In the genomic region with DNA sequence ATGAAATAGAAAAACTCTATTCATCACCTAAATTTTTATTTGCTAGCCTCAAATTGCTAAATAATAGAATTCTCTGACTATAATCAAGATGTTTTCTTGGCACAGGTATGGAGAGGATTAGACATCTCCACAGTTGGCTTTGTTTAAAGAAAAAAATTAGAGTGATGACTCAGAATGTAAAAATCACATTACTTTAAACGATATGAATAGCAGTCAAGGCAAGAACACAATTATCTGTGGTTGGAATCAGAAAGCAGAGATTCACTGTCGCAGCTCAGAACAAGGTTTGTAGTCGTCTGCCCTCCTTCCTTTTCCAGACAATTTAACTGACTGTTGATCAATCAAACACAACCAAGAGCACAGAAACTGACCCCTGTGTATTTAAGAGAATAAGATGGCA, we compare ENCODE assay signal across 23 cellular contexts. TPM values are rescaled to one million over a fixed set of nuclear protein-coding genes. Genes with fewer than 3 reads are reported as not detected.
A peak's percentile ranks its signal among the peaks of the same experiment; 100 is the strongest.
DNase-seq lines count a peak whose midpoint lies in the region; ATAC-seq and TF ChIP-seq lines count a peak whose summit lies in the region.
"Had no signal": no experiment of that assay in that cellular context is flagged by ENCODE, and none has a peak within 500 bp of the region (broad histone marks: within the 10 kb centered on the region; RNA-seq: fewer than 3 reads in every experiment).

No MANE protein-coding gene starts in this region.

- no peak overlapping the region for H3K4me2 ChIP-seq in PC-9
- H3K4me2 ChIP-seq: BLaER1 treated with 17β-estradiol and CSF1 and Interleukin-3, amounts not matched to agents 10 nM and 100 nM; neural progenitor cell had no signal

- no TSS peak for BruUV-seq in PC-9 (replicated peaks; lab: Mats Ljungman, UMichigan)

- intact Hi-C loops in PC-9 (cut with micrococcal nuclease; ENCODE audit: unreplicated experiment) = no loop called here
- intact Hi-C loops in esophagus muscularis mucosa (cut with DNase I) = no loop called here

- ATAC-seq in omental fat pad (ENCODE audit: low FRiP score) (peak; percentile 22), GM21619 (IDR thresholded peaks at IDR 0.05; ENCODE audit: unreplicated experiment) (no peak), HG02840 (IDR thresholded peaks at IDR 0.05; ENCODE audit: low FRiP score, unreplicated experiment) (no peak)
- ATAC-seq: activated CD8-positive, alpha-beta T cell treated with anti-CD3 and anti-CD28 coated beads for 36 hours; heart right ventricle; K562; sciatic nerve had no signal

- H3K4me3 ChIP-seq in PC-9 (no peak overlapping the region), esophagus muscularis mucosa (no peak overlapping the region)
- H3K4me3 ChIP-seq: BLaER1 treated with 17β-estradiol and CSF1 and Interleukin-3, amounts not matched to agents 10 nM and 100 nM; heart right ventricle; K562; neural progenitor cell; testis had no signal

- TF ChIP-seq CTCF in PC-9 (conservative IDR thresholded peaks at IDR 0.05) (no peak), esophagus muscularis mucosa (IDR thresholded peaks at IDR 0.05) (no peak), omental fat pad (IDR thresholded peaks at IDR 0.05) (no peak)

- H3F3A ChIP-seq in PC-9 (ENCODE audit: insufficient read depth, low read depth) = no peaks in the 10 kb centered on the region

- TF ChIP-seq POLR2A in esophagus muscularis mucosa (IDR thresholded peaks at IDR 0.05; ENCODE audit: low read depth) = no peak

- DNase-seq in EH (ENCODE audit: low read depth) = peak; percentile 65
- peak; percentile 9 to 36 for DNase-seq in PC-9
- peak; percentile 19 for DNase-seq in esophagus muscularis mucosa (ENCODE audit: extremely low spot score)
- DNase-seq in omental fat pad (ENCODE audit: low spot score) = no peak
- DNase-seq in activated CD4-positive, alpha-beta T cell treated with anti-CD3 and anti-CD28 coated beads, Interleukin-2, amount 50 U/mL, for 1 hour = no peak
- no peak for DNase-seq in SW480 (ENCODE audit: low spot score)
- DNase-seq: activated CD8-positive, alpha-beta T cell treated with anti-CD3 and anti-CD28 coated beads for 36 hours; heart right ventricle; mesendoderm; NCI-H1105; stimulated activated CD4-positive, alpha-beta T cell treated with anti-CD3 and anti-CD28 coated beads, Interleukin-4, amount 100 ng/mL, for 1 hour; stimulated activated CD8-positive, alpha-beta memory T cell treated with anti-CD3 and anti-CD28 coated beads, Interleukin-4, amount 100 ng/mL, for 48 hours; T-helper 1 cell; testis had no signal

- H3K9me3 ChIP-seq in PC-9 (ENCODE audit: insufficient read depth, low read depth) = no peaks in the 10 kb centered on the region
- no peaks in the 10 kb centered on the region for H3K9me3 ChIP-seq in esophagus muscularis mucosa
- H3K9me3 ChIP-seq: BLaER1 treated with 17β-estradiol and CSF1 and Interleukin-3, amounts not matched to agents 10 nM and 100 nM; heart right ventricle; testis had no signal

- H3K4me1 ChIP-seq in PC-9 (replicated peaks; ENCODE audit: insufficient read depth) = no peaks in the 10 kb centered on the region; the same call in 1 of the 2 replicates
- peaks cover 0 to 8% (median 1%) of the 10 kb centered on the region in 4 donors for H3K4me1 ChIP-seq in esophagus muscularis mucosa
- H3K4me1 ChIP-seq: BLaER1 treated with 17β-estradiol and CSF1 and Interleukin-3, amounts not matched to agents 10 nM and 100 nM; heart right ventricle; neural progenitor cell; testis had no signal

- no peaks in the 10 kb centered on the region for H4K20me1 ChIP-seq in PC-9 (ENCODE audit: insufficient read depth)
- H4K20me1 ChIP-seq: BLaER1 treated with 17β-estradiol and CSF1 and Interleukin-3, amounts not matched to agents 10 nM and 100 nM had no signal

- WGBS in esophagus muscularis mucosa = 26% methylated on average over 3 of the region's 3 CpGs

- H3K9me2 ChIP-seq in PC-9 (ENCODE audit: insufficient read depth) = no peaks in the 10 kb centered on the region

- H3K27ac ChIP-seq in PC-9 (no peak overlapping the region), esophagus muscularis mucosa (replicated peaks in 1 of 4) (no peak overlapping the region)
- H3K27ac ChIP-seq: BLaER1 treated with 17β-estradiol and CSF1 and Interleukin-3, amounts not matched to agents 10 nM and 100 nM; heart right ventricle; neural progenitor cell; testis; VCaP had no signal

- H3K27me3 ChIP-seq in PC-9 (ENCODE audit: insufficient read depth, low read depth) (no peaks in the 10 kb centered on the region), esophagus muscularis mucosa (no peaks in the 10 kb centered on the region)
- H3K27me3 ChIP-seq: BLaER1 treated with 17β-estradiol and CSF1 and Interleukin-3, amounts not matched to agents 10 nM and 100 nM; heart right ventricle; neural progenitor cell; testis had no signal

- H2AFZ ChIP-seq in PC-9 = no peak overlapping the region
- H2AFZ ChIP-seq: neural progenitor cell had no signal

- TF ChIP-seq EP300 in esophagus muscularis mucosa (IDR thresholded peaks at IDR 0.05) = no peak

- H3K79me2 ChIP-seq in PC-9 (ENCODE audit: low read depth) = no peaks in the 10 kb centered on the region

- POLR2A ChIA-PET in PC-9 (lab: Charles Lee; ENCODE audit: unreplicated experiment) = interaction anchor here (0.5 to 0.7 kb wide), 3 partner anchors 61 to 890 kb away, joined by 3 read pairs; no protein-coding TSS in a partner anchor

- H3K36me3 ChIP-seq in PC-9 (ENCODE audit: low read depth) (no peaks in the 10 kb centered on the region), esophagus muscularis mucosa (no peaks in the 10 kb centered on the region)
- H3K36me3 ChIP-seq: BLaER1 treated with 17β-estradiol and CSF1 and Interleukin-3, amounts not matched to agents 10 nM and 100 nM; heart right ventricle; neural progenitor cell had no signal

- CTCF ChIA-PET in PC-9 (lab: Charles Lee) = no interaction called here

RNA-seq across cellular contexts. Expression of a gene that starts 32.2 kb away (rescaled TPM):
- total RNA-seq in PC-9 (2021) = not detected in 2 replicates
- total RNA-seq in esophagus muscularis mucosa = 1 to 10 TPM; 1.2 to 3.4 (median 1.5) TPM
- not detected for total RNA-seq in omental fat pad
- total RNA-seq: activated CD8-positive, alpha-beta T cell treated with anti-CD3 and anti-CD28 coated beads for 36 hours; cerebellum; endothelial cell of umbilical vein; heart right ventricle; K562; sciatic nerve had no signal

Comparison
In these comparisons a context has a peak if more than half of its experiments do, and no peak if none do; other contexts are left out.
1. DNase-seq: peak in EH (single experiment), PC-9 (2 of 2) and esophagus muscularis mucosa (single experiment); none in omental fat pad (single experiment), activated CD4-positive, alpha-beta T cell treated with anti-CD3 and anti-CD28 coated beads, Interleukin-2, amount 50 U/mL, for 1 hour (single experiment) and SW480 (single experiment).